9 cellular contexts compared by ENCODE assay signal in the genomic region with DNA sequence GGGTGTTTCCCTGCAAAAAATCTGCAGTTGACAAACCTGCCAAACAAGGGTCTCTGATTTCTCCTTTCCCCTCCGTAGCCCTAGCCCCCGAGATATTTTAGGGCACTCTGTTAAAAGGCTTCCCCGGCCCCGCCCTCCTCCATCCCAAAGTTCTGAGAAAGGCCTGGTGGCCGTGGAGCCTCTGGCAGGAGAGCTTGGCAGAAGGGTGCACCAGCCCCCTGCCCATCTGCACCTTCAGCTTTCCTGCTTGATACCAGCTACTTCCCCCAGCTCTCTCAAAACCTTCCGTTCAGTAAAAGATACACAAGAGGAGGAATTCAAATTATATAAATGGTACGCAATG. TPM values are rescaled to one million over a fixed set of nuclear protein-coding genes. Genes with fewer than 3 reads are reported as not detected.
DNase-seq lines count a peak whose midpoint lies in the region; ATAC-seq and TF ChIP-seq lines count a peak whose summit lies in the region.
"Had no signal": no experiment of that assay in that cellular context is flagged by ENCODE, and none has a peak within 500 bp of the region (broad histone marks: within the 10 kb centered on the region; RNA-seq: fewer than 3 reads in every experiment).

No MANE protein-coding gene starts in this region.

- peaks cover 6% of the 10 kb centered on the region for H3K9me3 Mint-ChIP-seq in T-helper 1 cell treated with Interleukin-12 subunit alpha and Interleukin-12 subunit beta and Interleukin-4 antibody, amounts not matched to agents 30 μg/mL and 1 μg/mL, for 36 hours

- DNase-seq in T-helper 1 cell (no peak), astrocyte of the cerebellum (ENCODE audit: low read depth) (no peak), left lung (no peak), testis (no peak), G401 (ENCODE audit: low spot score) (no peak)

- H3K9me3 ChIP-seq in left lung (peaks cover 0 to 3% of the 10 kb centered on the region in 2 donors), testis (no peaks in the 10 kb centered on the region)
- H3K9me3 ChIP-seq: pancreas had no signal

- peak overlapping the region; percentile 95 for H3K4me3 ChIP-seq in astrocyte of the cerebellum (ENCODE audit: low read depth, low read length)
- peak overlapping the region; percentile 58 to 70 for H3K4me3 ChIP-seq in left lung
- peak overlapping the region; percentile 77 to 96 for H3K4me3 ChIP-seq in testis

- H3K27me3 Mint-ChIP-seq in T-helper 1 cell treated with Interleukin-12 subunit alpha and Interleukin-12 subunit beta and Interleukin-4 antibody, amounts not matched to agents 30 μg/mL and 1 μg/mL, for 36 hours (ENCODE audit: low read depth) = peaks cover 7% of the 10 kb centered on the region

- no peaks in the 10 kb centered on the region for H3K27me3 ChIP-seq in left lung
- no peaks in the 10 kb centered on the region for H3K27me3 ChIP-seq in testis
- H3K27me3 ChIP-seq: pancreas had no signal

- peaks cover 40% of the 10 kb centered on the region for H3K4me1 Mint-ChIP-seq in T-helper 1 cell treated with Interleukin-12 subunit alpha and Interleukin-12 subunit beta and Interleukin-4 antibody, amounts not matched to agents 30 μg/mL and 1 μg/mL, for 36 hours (ENCODE audit: low read depth)

- no peaks in the 10 kb centered on the region for H3K36me3 ChIP-seq in left lung
- no peaks in the 10 kb centered on the region for H3K36me3 ChIP-seq in testis (ENCODE audit: low read depth, missing control alignments)
- H3K36me3 ChIP-seq: pancreas had no signal

- H3K4me1 ChIP-seq in left lung = peaks cover 21 to 36% of the 10 kb centered on the region in 2 donors
- H3K4me1 ChIP-seq in testis = peaks cover 26% of the 10 kb centered on the region

- no peak for TF ChIP-seq POLR2A in testis (IDR thresholded peaks at IDR 0.05)

- in situ Hi-C loops in astrocyte of the cerebellum (cut with HindIII; ENCODE audit: low sequenced_read_pairs) = no loop called here
- in situ Hi-C loops in G401 (cut with HindIII; ENCODE audit: low sequenced_read_pairs) = no loop called here

- intact Hi-C loops in left lung (cut with DNase I) (no loop called here), testis (cut with DNase I; ENCODE audit: low total_unique reads) (no loop called here)

- ATAC-seq in left lung = no peak
- ATAC-seq in GM18868 (IDR thresholded peaks at IDR 0.05; ENCODE audit: unreplicated experiment) = no peak
- ATAC-seq in HG02678 (IDR thresholded peaks at IDR 0.05; ENCODE audit: unreplicated experiment) = no peak

- peak overlapping the region; percentile 85 for H3K4me3 Mint-ChIP-seq in T-helper 1 cell treated with Interleukin-12 subunit alpha and Interleukin-12 subunit beta and Interleukin-4 antibody, amounts not matched to agents 30 μg/mL and 1 μg/mL, for 36 hours

- peak overlapping the region in 1 of 2 donors; percentile 88 for H3K27ac ChIP-seq in left lung
- peak overlapping the region; percentile 82 for H3K27ac ChIP-seq in testis

- 44 to 54% methylated on average over 7 of the region's 7 CpGs for WGBS in testis, 2 donors

- peaks cover 19% of the 10 kb centered on the region for H3K36me3 Mint-ChIP-seq in T-helper 1 cell treated with Interleukin-12 subunit alpha and Interleukin-12 subunit beta and Interleukin-4 antibody, amounts not matched to agents 30 μg/mL and 1 μg/mL, for 36 hours (ENCODE audit: low read depth)

- TF ChIP-seq CTCF in astrocyte of the cerebellum (IDR thresholded peaks at IDR 0.05; ENCODE audit: low read depth, low read length, missing control alignments) (no peak), left lung (IDR thresholded peaks at IDR 0.05) (no peak), testis (IDR thresholded peaks at IDR 0.05) (no peak)

- peak overlapping the region; percentile 61 for H3K27ac Mint-ChIP-seq in T-helper 1 cell treated with Interleukin-12 subunit alpha and Interleukin-12 subunit beta and Interleukin-4 antibody, amounts not matched to agents 30 μg/mL and 1 μg/mL, for 36 hours

RNA-seq across cellular contexts. Expression of a gene that starts 0.7 kb away (rescaled TPM):
- total RNA-seq in left lung (10 to 100 TPM; 57.2 to 69.0 TPM), testis (10 to 100 TPM; 60.6 to 64.1 TPM)
- 80.5 TPM for polyA plus RNA-seq in testis (ENCODE audit: insufficient read depth, low read depth, low replicate concordance)
- 66.1 and 80.1 TPM in 2 replicates for total RNA-seq in G401 (2014; rRNA removed; shearing (Covaris generic))

RNA-seq across cellular contexts. Expression of a gene that starts 13.7 kb away (rescaled TPM):
- total RNA-seq in left lung = 10 to 100 TPM; 14.9 to 31.4 TPM
- total RNA-seq in testis = 1 to 10 TPM; 9.1 to 9.8 TPM
- polyA plus RNA-seq in testis (ENCODE audit: insufficient read depth, low read depth, low replicate concordance) = 22.5 TPM
- not detected in 2 replicates for total RNA-seq in G401 (2014; rRNA removed; shearing (Covaris generic))

RNA-seq across cellular contexts. Expression of a gene that starts 30.6 kb away (rescaled TPM):
- total RNA-seq in left lung (100 to 1,000 TPM; 379 to 688 TPM), testis (100 to 1,000 TPM; 498 to 845 TPM)
- polyA plus RNA-seq in testis (ENCODE audit: insufficient read depth, low read depth, low replicate concordance) = 328 TPM
- total RNA-seq in G401 (2014; rRNA removed; shearing (Covaris generic)) = 24.1 and 44.7 TPM in 2 replicates

Comparison
In these comparisons a context has a peak if more than half of its experiments do, and no peak if none do; other contexts are left out.
1. RNA of a gene that starts 13.7 kb away (total RNA-seq): 14.9 to 31.4 TPM in left lung and 9.1 to 9.8 TPM in testis; not detected in G401; every median in the first group is over 10 times any median in the second.
2. Peak in every context shown above with its lines, with median percentiles within 50 percentile points of each other: H3K4me3 ChIP-seq.